2 cellular contexts compared by ENCODE assay signal in genomic region chr3:32959370-32959769, GRCh38.
TF ChIP-seq lines count a peak whose summit lies in the region.

No MANE protein-coding gene starts in this region.

TF ChIP-seq in IMR-90, 13 proteins besides CTCF, POLR2A, EP300 and RAD21:
- TF ChIP-seq CEBPB (IDR thresholded peaks at IDR 0.05; ENCODE audit: low read depth, low read length), result no peak
- TF ChIP-seq BHLHE40 (IDR thresholded peaks at IDR 0.05; ENCODE audit: low read depth, low read length), result no peak
- no peak for TF ChIP-seq USF2 (IDR thresholded peaks at IDR 0.05; ENCODE audit: low read depth, low read length)
- TF ChIP-seq MXI1 (IDR thresholded peaks at IDR 0.05; ENCODE audit: borderline replicate concordance, low read depth, low read length), result no peak
- no peak for TF ChIP-seq RCOR1 (IDR thresholded peaks at IDR 0.05; ENCODE audit: insufficient replicate concordance, low read length)
- no peak for TF ChIP-seq NFE2L2 (IDR thresholded peaks at IDR 0.05; ENCODE audit: low read depth, low read length)
- no peak for TF ChIP-seq FOS (IDR thresholded peaks at IDR 0.05; ENCODE audit: low read depth, low read length)
- no peak for TF ChIP-seq MAFK (IDR thresholded peaks at IDR 0.05; ENCODE audit: low read depth, low read length)
- no peak for TF ChIP-seq RFX5 (IDR thresholded peaks at IDR 0.05; ENCODE audit: low read depth, low read length)

TF ChIP-seq in GM12878, 131 proteins besides CTCF, POLR2A, EP300 and RAD21:
- peak; percentile 59 for TF ChIP-seq REST (IDR thresholded peaks at IDR 0.05; ENCODE audit: low read depth, low read length)
- no peak for TF ChIP-seq SREBF1 (IDR thresholded peaks at IDR 0.05; ENCODE audit: low read length)
